In the genomic region with DNA sequence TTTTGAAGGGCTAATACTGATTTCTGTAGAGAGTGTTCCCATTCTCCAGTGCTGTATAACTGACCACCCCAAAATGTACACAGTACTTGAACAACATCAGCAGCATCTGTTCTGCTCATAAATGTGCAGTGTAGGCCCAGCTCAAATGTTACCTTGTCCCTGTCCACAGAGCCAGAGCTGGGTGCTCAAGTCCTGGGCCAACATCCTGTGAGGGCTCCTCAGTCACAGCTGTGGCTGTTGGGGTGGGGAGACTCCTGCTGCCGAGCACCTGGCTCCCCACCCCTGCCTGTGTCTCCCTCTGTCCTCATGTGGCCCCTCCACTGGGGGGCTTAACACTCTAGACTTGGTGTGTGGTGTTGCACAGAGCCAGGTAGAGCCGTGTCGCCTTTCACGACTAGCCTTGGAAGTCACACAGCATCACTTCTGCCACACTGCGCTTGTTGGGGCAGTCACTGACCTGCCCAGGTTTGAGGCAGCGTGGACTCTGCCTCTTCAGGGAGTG, we compare ENCODE assay signal across 13 cellular contexts. TPM values are rescaled to one million over a fixed set of nuclear protein-coding genes. Genes with fewer than 3 reads are reported as not detected.
DNase-seq lines count a peak whose midpoint lies in the region; ATAC-seq and TF ChIP-seq lines count a peak whose summit lies in the region.
"Had no signal": no experiment of that assay in that cellular context is flagged by ENCODE, and none has a peak within 500 bp of the region (broad histone marks: within the 10 kb centered on the region; RNA-seq: fewer than 3 reads in every experiment).

No MANE protein-coding gene starts in this region.

- H3K36me3 ChIP-seq in CD8-positive, alpha-beta T cell (ENCODE audit: insufficient read depth, low read length) = peaks cover 41% of the 10 kb centered on the region
- peaks cover 3% of the 10 kb centered on the region; the same call in 1 of the 2 replicates for H3K36me3 ChIP-seq in HAP-1 (replicated peaks)
- H3K36me3 ChIP-seq in SJCRH30 = peaks cover 30% of the 10 kb centered on the region

- H3K36me3 Mint-ChIP-seq in CD8-positive, alpha-beta T cell = peaks cover 81% of the 10 kb centered on the region
- H3K36me3 Mint-ChIP-seq in activated T-helper 17 cell treated with anti-CD3 and anti-CD28 coated beads, Interleukin-2, amount 50 U/mL, for 72 hours (ENCODE audit: low read depth) = peaks cover 87% of the 10 kb centered on the region

- H3K4me1 Mint-ChIP-seq in CD8-positive, alpha-beta T cell (ENCODE audit: low read depth) = peaks cover 16% of the 10 kb centered on the region
- peaks cover 8% of the 10 kb centered on the region for H3K4me1 Mint-ChIP-seq in activated T-helper 17 cell treated with anti-CD3 and anti-CD28 coated beads, Interleukin-2, amount 50 U/mL, for 72 hours

- peak overlapping the region; percentile 62 for H3K27ac Mint-ChIP-seq in CD8-positive, alpha-beta T cell
- peak overlapping the region; percentile 57 for H3K27ac Mint-ChIP-seq in activated T-helper 17 cell treated with anti-CD3 and anti-CD28 coated beads, Interleukin-2, amount 50 U/mL, for 72 hours

- H3K4me3 ChIP-seq in CD8-positive, alpha-beta T cell (ENCODE audit: low read depth, low read length) = no peak overlapping the region
- H3K4me3 ChIP-seq in HAP-1 (no peak overlapping the region), SJCRH30 (no peak overlapping the region)
- H3K4me3 ChIP-seq: BLaER1 treated with 17β-estradiol and CSF1 and Interleukin-3, amounts not matched to agents 10 nM and 100 nM had no signal

- no peak for TF ChIP-seq CTCF in C4-2B (conservative IDR thresholded peaks at IDR 0.05)
- TF ChIP-seq CTCF in CD8-positive, alpha-beta T cell (IDR thresholded peaks at IDR 0.05) = no peak

- in situ Hi-C loops in HAP-1 (cut with MboI; ENCODE audit: low sequenced_read_pairs) = no loop called here

- intact Hi-C loops in CD8-positive, alpha-beta T cell (cut with DNase I, micrococcal nuclease) = no loop called here

- H3K9me3 Mint-ChIP-seq in CD8-positive, alpha-beta T cell = no peaks in the 10 kb centered on the region
- no peaks in the 10 kb centered on the region for H3K9me3 Mint-ChIP-seq in activated T-helper 17 cell treated with anti-CD3 and anti-CD28 coated beads, Interleukin-2, amount 50 U/mL, for 72 hours
- H3K9me3 Mint-ChIP-seq: H9 had no signal

- no peak overlapping the region for H3K4me3 Mint-ChIP-seq in CD8-positive, alpha-beta T cell
- H3K4me3 Mint-ChIP-seq in activated T-helper 17 cell treated with anti-CD3 and anti-CD28 coated beads, Interleukin-2, amount 50 U/mL, for 72 hours = no peak overlapping the region
- H3K4me3 Mint-ChIP-seq: H9 had no signal

- H3K27me3 Mint-ChIP-seq in CD8-positive, alpha-beta T cell (ENCODE audit: low read depth) = no peaks in the 10 kb centered on the region
- H3K27me3 Mint-ChIP-seq in activated T-helper 17 cell treated with anti-CD3 and anti-CD28 coated beads, Interleukin-2, amount 50 U/mL, for 72 hours = no peaks in the 10 kb centered on the region

- CTCF ChIA-PET in CD8-positive, alpha-beta T cell (lab: Charles Lee) = interaction anchor here (2.2 kb wide), 1 partner anchor 11 kb away, joined by 7 read pairs; no protein-coding TSS in a partner anchor

- no peaks in the 10 kb centered on the region for H3K27me3 ChIP-seq in CD8-positive, alpha-beta T cell (ENCODE audit: insufficient read depth, low read length)
- no peaks in the 10 kb centered on the region for H3K27me3 ChIP-seq in HAP-1 (ENCODE audit: low read depth)
- H3K27me3 ChIP-seq in SJCRH30 = no peaks in the 10 kb centered on the region
- H3K27me3 ChIP-seq: BLaER1 treated with 17β-estradiol and CSF1 and Interleukin-3, amounts not matched to agents 10 nM and 100 nM had no signal

- H3K9me3 ChIP-seq in CD8-positive, alpha-beta T cell (ENCODE audit: low read length) = no peaks in the 10 kb centered on the region
- H3K9me3 ChIP-seq in HAP-1 = no peaks in the 10 kb centered on the region
- no peaks in the 10 kb centered on the region for H3K9me3 ChIP-seq in SJCRH30 (replicated peaks)

- H3K4me1 ChIP-seq in CD8-positive, alpha-beta T cell (ENCODE audit: insufficient read depth, low read length) = peaks cover 3% of the 10 kb centered on the region
- H3K4me1 ChIP-seq in HAP-1 (no peaks in the 10 kb centered on the region; the same call in 1 of the 2 replicates), SJCRH30 (no peaks in the 10 kb centered on the region)
- H3K4me1 ChIP-seq: BLaER1 treated with 17β-estradiol and CSF1 and Interleukin-3, amounts not matched to agents 10 nM and 100 nM had no signal

- POLR2A ChIA-PET in CD8-positive, alpha-beta T cell (lab: Charles Lee) = no interaction called here

- no peak for ATAC-seq in CD8-positive, alpha-beta T cell
- ATAC-seq in activated T-helper 17 cell treated with anti-CD3 and anti-CD28 coated beads, Interleukin-2, amount 50 U/mL, for 72 hours (replicated peaks) = no peak
- peak; percentile 34 for ATAC-seq in left lobe of liver
- ATAC-seq: Panc1 had no signal

- no peak for DNase-seq in CD8-positive, alpha-beta T cell
- DNase-seq in left lobe of liver (ENCODE audit: low spot score) (no peak), HAP-1 (ENCODE audit: low spot score in 2 of 2) (no peak), SKM-1 treated with dmso at 0.1 percent for 144 hours (lab: John Stamatoyannopoulos, UW; ENCODE audit: unreplicated experiment) (no peak), SJCRH30 (no peak)
- DNase-seq: H9, NCI-H1105, NCI-H2081, SIG-M5 had no signal

- H3K27ac ChIP-seq in C4-2B (peak overlapping the region; percentile 67), SJCRH30 (no peak overlapping the region)
- H3K27ac ChIP-seq in CD8-positive, alpha-beta T cell (ENCODE audit: low read depth, low read length) = no peak overlapping the region
- H3K27ac ChIP-seq: BLaER1 treated with 17β-estradiol and CSF1 and Interleukin-3, amounts not matched to agents 10 nM and 100 nM had no signal

RNA-seq across cellular contexts. Expression of a gene that starts 30.5 kb away (rescaled TPM):
- total RNA-seq in CD8-positive, alpha-beta T cell = 10 to 100 TPM; 59.5 to 62.3 TPM
- total RNA-seq in activated T-helper 17 cell treated with anti-CD3 and anti-CD28 coated beads, Interleukin-2, amount 50 U/mL, for 72 hours = 10 to 100 TPM; 43.6 to 49.3 TPM
- total RNA-seq in left lobe of liver = 15.2 TPM
- total RNA-seq in SJCRH30 (2014; rRNA removed; shearing (Covaris generic)) = 22.4 and 27.0 TPM in 2 replicates
